In genomic region chr10:12214093-12214492, GRCh38 we compare ENCODE assay signal across 11 cellular contexts. TPM values are rescaled to one million over a fixed set of nuclear protein-coding genes. Genes with fewer than 3 reads are reported as not detected.
DNase-seq lines count a peak whose midpoint lies in the region; ATAC-seq and TF ChIP-seq lines count a peak whose summit lies in the region.
"Had no signal": no experiment of that assay in that cellular context is flagged by ENCODE, and none has a peak within 500 bp of the region (broad histone marks: within the 10 kb centered on the region; RNA-seq: fewer than 3 reads in every experiment).

No MANE protein-coding gene starts in this region.

- TF ChIP-seq RAD21 in SK-N-SH (IDR thresholded peaks at IDR 0.05; ENCODE audit: low read length), result no peak

- no peak; the same call in 2 of the 3 replicates for ATAC-seq in SK-N-SH treated with all-trans-retinoic acid at 6 μM for 48 hours
- no peak for ATAC-seq in activated B cell treated with CpG ODN at 0.5 μM for 24 hours (ENCODE audit: low read depth)

- CTCF ChIA-PET in SK-N-SH (lab: Yijun Ruan, JAX), result interaction anchor here (0.6 to 6.0 kb wide), 25 partner anchors 8 to 885 kb away, joined by 3 to 78 read pairs (median 5); partner anchors contain the start of genes CDC123 and NUDT5
- CTCF ChIA-PET in activated B cell treated with CpG ODN at 0.5 μM for 24 hours (lab: Charles Lee), result interaction anchor here (0.9 to 7.2 kb wide), 17 partner anchors 10 to 688 kb away, joined by 3 to 72 read pairs (median 4); partner anchors contain the start of genes CDC123 and NUDT5

- peaks cover 20% of the 10 kb centered on the region for H3K79me2 ChIP-seq in SK-N-SH (ENCODE audit: insufficient read depth)

- WGBS in SK-N-SH (ENCODE audit: low lambda C conversion rate), result 71% methylated on average over 4 of the region's 4 CpGs
- 64 to 73% methylated on average over 4 of the region's 4 CpGs for WGBS in testis, 2 donors

- H3K27ac Mint-ChIP-seq in activated B cell treated with CpG ODN at 0.5 μM for 24 hours (peak overlapping the region; percentile 88), mesothelial cell of epicardium (peak overlapping the region; percentile 74)

- H3K9me3 ChIP-seq in SK-N-SH (no peaks in the 10 kb centered on the region), subcutaneous abdominal adipose tissue (ENCODE audit: control insufficient read depth in 5 of 5, low read length in 5 of 5) (no peaks in the 10 kb centered on the region), testis (no peaks in the 10 kb centered on the region)

- no peak overlapping the region for H3K9ac ChIP-seq in SK-N-SH
- peak overlapping the region in 1 of 5 donors; percentile 43 for H3K9ac ChIP-seq in subcutaneous abdominal adipose tissue (ENCODE audit: low read length in 5 of 5)

- H3K36me3 ChIP-seq in SK-N-SH (replicated peaks in 1 of 2; ENCODE audit: control insufficient read depth in 1 of 2, insufficient read depth in 2 of 2, low read length in 1 of 2) (peaks cover 76 to 77% of the 10 kb centered on the region in 2 experiments), subcutaneous abdominal adipose tissue (ENCODE audit: control insufficient read depth in 5 of 5, insufficient read depth in 5 of 5, low read length in 5 of 5) (peaks cover 15 to 60% (median 36%) of the 10 kb centered on the region in 5 donors), testis (ENCODE audit: low read depth, missing control alignments) (no peaks in the 10 kb centered on the region)

- H3K4me2 ChIP-seq in SK-N-SH, result no peak overlapping the region

- TF ChIP-seq POLR2A in testis (IDR thresholded peaks at IDR 0.05), result no peak

- no peak for TF ChIP-seq EP300 in SK-N-SH (IDR thresholded peaks at IDR 0.05; ENCODE audit: borderline replicate concordance in 1 of 2, low read depth in 1 of 2, low read length in 1 of 2)

- no peaks in the 10 kb centered on the region for H3K27me3 Mint-ChIP-seq in activated B cell treated with CpG ODN at 0.5 μM for 24 hours
- no peaks in the 10 kb centered on the region for H3K27me3 Mint-ChIP-seq in mesothelial cell of epicardium (ENCODE audit: low read depth)

- H4K20me1 ChIP-seq in SK-N-SH (ENCODE audit: insufficient read depth), result no peaks in the 10 kb centered on the region; the same call in 1 of the 2 replicates

- H3K4me1 Mint-ChIP-seq in activated B cell treated with CpG ODN at 0.5 μM for 24 hours (peaks cover 20% of the 10 kb centered on the region), mesothelial cell of epicardium (peaks cover 18% of the 10 kb centered on the region)

- no peak overlapping the region for H3K4me3 Mint-ChIP-seq in activated B cell treated with CpG ODN at 0.5 μM for 24 hours
- H3K4me3 Mint-ChIP-seq in mesothelial cell of epicardium, result no peak overlapping the region

- H3K4me3 ChIP-seq in SK-N-SH (ENCODE audit: low read depth in 2 of 2, low read length in 1 of 2) (no peak overlapping the region), subcutaneous abdominal adipose tissue (ENCODE audit: low read depth in 1 of 5, low read length in 5 of 5) (no peak overlapping the region), testis (no peak overlapping the region)

- intact Hi-C loops in activated B cell treated with CpG ODN at 0.5 μM for 24 hours (cut with micrococcal nuclease) (loop anchor here (1.0 to 5.0 kb wide), 4 partner anchors 19 to 883 kb away; partner anchors contain the start of gene NUDT5), testis (cut with DNase I; ENCODE audit: low total_unique reads) (no loop called here)

- peaks cover 30% of the 10 kb centered on the region for H3F3A ChIP-seq in SK-N-SH (replicated peaks; ENCODE audit: insufficient read depth)

- POLR2A ChIA-PET in SK-N-SH (lab: Yijun Ruan, JAX), result no interaction called here
- POLR2A ChIA-PET in activated B cell treated with CpG ODN at 0.5 μM for 24 hours (lab: Charles Lee), result no interaction called here

- DNase-seq in SK-N-SH (no peak), activated B cell treated with CpG ODN at 0.5 μM for 24 hours (no peak), mesothelial cell of epicardium (ENCODE audit: low spot score in 2 of 2, unreplicated experiment in 2 of 2) (no peak), testis (no peak), dedifferentiated amniotic fluid mesenchymal stem cell (ENCODE audit: extremely low spot score) (no peak), GM20000 (ENCODE audit: low spot score) (no peak)
- DNase-seq: 8988T; right cardiac atrium; stimulated activated CD4-positive, alpha-beta T cell treated with anti-CD3 and anti-CD28 coated beads, Interleukin-4, amount 100 ng/mL, for 4 hours had no signal

- H3K9me3 Mint-ChIP-seq in activated B cell treated with CpG ODN at 0.5 μM for 24 hours (no peaks in the 10 kb centered on the region), mesothelial cell of epicardium (peaks cover 12% of the 10 kb centered on the region)

- H2AFZ ChIP-seq in SK-N-SH (ENCODE audit: low read depth), result no peak overlapping the region

- no peaks in the 10 kb centered on the region for H3K9me2 ChIP-seq in SK-N-SH

- peaks cover 68% of the 10 kb centered on the region for H3K36me3 Mint-ChIP-seq in activated B cell treated with CpG ODN at 0.5 μM for 24 hours (ENCODE audit: low read depth)
- H3K36me3 Mint-ChIP-seq in mesothelial cell of epicardium, result peaks cover 56% of the 10 kb centered on the region

- peaks cover 0 to 3% of the 10 kb centered on the region in 2 experiments; a peak in 2 of 4 replicates for H3K4me1 ChIP-seq in SK-N-SH (ENCODE audit: control insufficient read depth in 1 of 2, insufficient read depth in 2 of 2, low read depth in 1 of 2, low read length in 1 of 2)
- peaks cover 0 to 10% (median 4%) of the 10 kb centered on the region in 5 donors for H3K4me1 ChIP-seq in subcutaneous abdominal adipose tissue (ENCODE audit: control insufficient read depth in 5 of 5, insufficient read depth in 5 of 5, low read length in 5 of 5)
- H3K4me1 ChIP-seq in testis, result no peaks in the 10 kb centered on the region

- H3K27me3 ChIP-seq in SK-N-SH (ENCODE audit: insufficient read depth) (no peaks in the 10 kb centered on the region), subcutaneous abdominal adipose tissue (ENCODE audit: control insufficient read depth in 5 of 5, insufficient read depth in 4 of 5, low read length in 5 of 5) (no peaks in the 10 kb centered on the region), testis (no peaks in the 10 kb centered on the region)

- H3K27ac ChIP-seq in SK-N-SH (ENCODE audit: low read depth in 2 of 2, low read length in 1 of 2), result peak overlapping the region; percentile 43 to 53; a peak in 3 of 4 replicates
- H3K27ac ChIP-seq in subcutaneous abdominal adipose tissue (ENCODE audit: low read depth, low read length), result peak overlapping the region; percentile 31
- no peak overlapping the region for H3K27ac ChIP-seq in testis

- TF ChIP-seq CTCF in SK-N-SH (IDR thresholded peaks at IDR 0.05), result no peak
- TF ChIP-seq CTCF in activated B cell treated with CpG ODN at 0.5 μM for 24 hours (IDR thresholded peaks at IDR 0.05), result no peak
- no peak for TF ChIP-seq CTCF in mesothelial cell of epicardium (IDR thresholded peaks at IDR 0.05; ENCODE audit: unreplicated experiment)
- TF ChIP-seq CTCF in testis (IDR thresholded peaks at IDR 0.05), result no peak
- TF ChIP-seq CTCF in GM20000 (IDR thresholded peaks at IDR 0.05; ENCODE audit: extremely low read depth, missing control alignments), result no peak

TF ChIP-seq in SK-N-SH, 30 proteins besides CTCF, POLR2A, EP300 and RAD21 (continues in another document):
- TF ChIP-seq GATA2 (CRISPR knock-in tag; IDR thresholded peaks at IDR 0.05) (no peak), SMC3 (IDR thresholded peaks at IDR 0.05; ENCODE audit: low read depth, low read length) (no peak), TEAD4 (IDR thresholded peaks at IDR 0.05; ENCODE audit: borderline replicate concordance, insufficient read depth) (no peak)

TF ChIP-seq in SK-N-SH treated with all-trans-retinoic acid at 6 μM for 48 hours, 23 proteins besides CTCF, POLR2A, EP300 and RAD21:
- TF ChIP-seq GLIS3 (CRISPR knock-in tag; IDR thresholded peaks at IDR 0.05), result no peak

RNA-seq across cellular contexts. Expression of gene CDC123, which starts 18.1 kb away (rescaled TPM):
- polyA plus RNA-seq in SK-N-SH (2012; rRNA removed), result 139 and 141 TPM in 2 replicates
- polyA plus RNA-seq in SK-N-SH (2012; cell fraction: cytosol; rRNA removed), result 163 and 170 TPM in 2 replicates
- polyA plus RNA-seq in SK-N-SH (2012; cell fraction: nucleus; rRNA removed), result 69.6 and 97.8 TPM in 2 replicates
- 81.1 and 84.6 TPM in 2 replicates for total RNA-seq in activated B cell treated with CpG ODN at 0.5 μM for 24 hours
- total RNA-seq in mesothelial cell of epicardium, result 60.2 to 65.7 TPM (median 60.8 TPM) in 3 replicates
- total RNA-seq in testis, result 10 to 100 TPM; 62.4 to 71.7 TPM
- 87.4 TPM for polyA plus RNA-seq in testis (ENCODE audit: insufficient read depth, low read depth, low replicate concordance)

RNA-seq across cellular contexts. Expression of gene NUDT5, which starts 18.4 kb away (rescaled TPM):
- polyA plus RNA-seq in SK-N-SH (2012; rRNA removed), result 61.2 and 70.7 TPM in 2 replicates
- polyA plus RNA-seq in SK-N-SH (2012; cell fraction: cytosol; rRNA removed), result 69.4 and 69.8 TPM in 2 replicates
- polyA plus RNA-seq in SK-N-SH (2012; cell fraction: nucleus; rRNA removed), result 33.2 and 62.5 TPM in 2 replicates
- total RNA-seq in activated B cell treated with CpG ODN at 0.5 μM for 24 hours, result 53.2 and 57.3 TPM in 2 replicates
- 51.0 to 58.6 TPM (median 54.1 TPM) in 3 replicates for total RNA-seq in mesothelial cell of epicardium
- 10 to 100 TPM; 22.0 to 26.5 TPM for total RNA-seq in testis
- polyA plus RNA-seq in testis (ENCODE audit: insufficient read depth, low read depth, low replicate concordance), result 25.9 TPM

Comparison
In these comparisons a context has a peak if more than half of its experiments do, and no peak if none do; other contexts are left out.
1. H3K27ac ChIP-seq: peak in SK-N-SH (2 of 2) and subcutaneous abdominal adipose tissue (single experiment); none in testis (0 of 2).